Comparison of ENCODE assay signal across 20 cellular contexts in genomic region chr12:127726928-127727327, GRCh38.
DNase-seq lines count a peak whose midpoint lies in the region; TF ChIP-seq lines count a peak whose summit lies in the region.
"Had no signal": no experiment of that assay in that cellular context is flagged by ENCODE, and none has a peak within 500 bp of the region (broad histone marks: within the 10 kb centered on the region; RNA-seq: fewer than 3 reads in every experiment).

No MANE protein-coding gene starts in this region.

- no peaks in the 10 kb centered on the region for H3K27me3 ChIP-seq in WERI-Rb-1 (ENCODE audit: insufficient read depth, low read depth, severe bottlenecking)
- H3K27me3 ChIP-seq in thyroid gland = no peaks in the 10 kb centered on the region
- H3K27me3 ChIP-seq: BLaER1 treated with 17β-estradiol and CSF1 and Interleukin-3, amounts not matched to agents 10 nM and 100 nM had no signal

- H3K27ac ChIP-seq in WERI-Rb-1 (no peak overlapping the region), thyroid gland (no peak overlapping the region)
- H3K27ac ChIP-seq: A549; BLaER1 treated with 17β-estradiol and CSF1 and Interleukin-3, amounts not matched to agents 10 nM and 100 nM had no signal

- H3K36me3 ChIP-seq in WERI-Rb-1 (no peaks in the 10 kb centered on the region), thyroid gland (no peaks in the 10 kb centered on the region)
- H3K36me3 ChIP-seq: BLaER1 treated with 17β-estradiol and CSF1 and Interleukin-3, amounts not matched to agents 10 nM and 100 nM had no signal

- H3K9me3 ChIP-seq in WERI-Rb-1 (ENCODE audit: severe bottlenecking) = no peaks in the 10 kb centered on the region
- no peaks in the 10 kb centered on the region for H3K9me3 ChIP-seq in thyroid gland
- H3K9me3 ChIP-seq: A549 had no signal

- H3K4me3 ChIP-seq in WERI-Rb-1 (ENCODE audit: low read depth, low read length) = no peak overlapping the region
- H3K4me3 ChIP-seq in thyroid gland (replicated peaks in 1 of 3) = no peak overlapping the region
- H3K4me3 ChIP-seq: A549; BLaER1 treated with 17β-estradiol and CSF1 and Interleukin-3, amounts not matched to agents 10 nM and 100 nM had no signal

- intact Hi-C loops in thyroid gland (cut with DNase I) = no loop called here

- no peak for TF ChIP-seq POLR2A in thyroid gland (IDR thresholded peaks at IDR 0.05)

- DNase-seq in NCI-H82 (lab: John Stamatoyannopoulos, UW) (peak; percentile 22), NCI-H82 treated with DMSO at 0.1 percent for 48 hours (lab: John Stamatoyannopoulos, UW; ENCODE audit: unreplicated experiment) (no peak), NCI-H2029 (lab: John Stamatoyannopoulos, UW) (peak; percentile 35), WERI-Rb-1 (peak; percentile 28), thyroid gland (peak; percentile 4 to 21), NCI-H748 (lab: John Stamatoyannopoulos, UW; ENCODE audit: unreplicated experiment) (no peak)
- no peak for DNase-seq in effector CD4-positive, alpha-beta T cell
- DNase-seq: Calu3; CD8-positive, alpha-beta T cell; DND-41; H9; KBM-7; NCI-H1417; NCI-H1930; NCI-H2227 treated with DMSO at 0.1 percent for 48 hours; NCI-H69; SIG-M5; T-cell had no signal

- H3K4me1 ChIP-seq in thyroid gland = no peaks in the 10 kb centered on the region
- H3K4me1 ChIP-seq: A549 had no signal

- TF ChIP-seq CTCF in WERI-Rb-1 (IDR thresholded peaks at IDR 0.05; ENCODE audit: low read depth, low read length) = no peak
- TF ChIP-seq CTCF in thyroid gland (IDR thresholded peaks at IDR 0.05) = no peak

- WGBS in thyroid gland, 2 donors = 51 to 54% methylated on average over 6 of the region's 6 CpGs

Comparison
In these comparisons a context has a peak if more than half of its experiments do, and no peak if none do; other contexts are left out.
1. DNase-seq: peak in NCI-H82 (single experiment), NCI-H2029 (single experiment), WERI-Rb-1 (single experiment) and thyroid gland (2 of 2); none in NCI-H82 treated with DMSO at 0.1 percent for 48 hours (single experiment), effector CD4-positive, alpha-beta T cell (single experiment) and NCI-H748 (single experiment).